Comparison of ENCODE assay signal across 8 cellular contexts in the genomic region with DNA sequence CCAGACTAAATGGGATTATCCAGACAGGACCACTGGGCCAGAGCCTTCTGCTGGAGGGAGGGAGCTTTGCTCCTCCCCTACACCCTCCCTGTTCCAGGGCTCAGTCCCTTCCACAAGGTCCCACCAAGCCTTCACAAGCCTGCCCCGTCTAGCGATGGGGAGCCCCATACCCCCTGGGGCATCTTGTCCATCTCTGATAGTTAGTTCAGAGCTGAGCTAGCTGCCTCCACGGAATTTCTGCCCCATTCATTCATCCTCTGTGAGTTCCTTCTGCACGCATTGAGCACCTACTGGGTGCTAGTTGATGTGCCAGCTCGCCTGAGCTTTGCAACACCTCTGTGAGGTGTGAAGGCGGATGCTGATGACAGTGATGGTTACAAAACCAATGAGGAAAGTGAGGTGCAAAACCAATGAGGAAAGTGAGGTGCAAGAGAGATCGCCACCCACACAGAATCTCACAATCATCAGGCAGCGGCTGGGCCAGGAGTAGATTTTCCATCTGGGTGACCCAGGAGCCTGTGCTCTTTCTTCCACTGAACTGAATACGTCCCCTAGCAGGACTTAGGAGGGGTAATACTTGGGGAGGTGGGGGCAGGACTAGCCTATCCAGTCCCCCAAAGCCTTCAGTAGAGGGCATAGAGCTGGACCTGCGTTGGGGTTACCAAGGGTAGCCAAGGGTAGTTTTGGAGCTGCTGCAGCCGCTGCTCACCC. TPM values are rescaled to one million over a fixed set of nuclear protein-coding genes. Genes with fewer than 3 reads are reported as not detected.
A peak's percentile ranks its signal among the peaks of the same experiment; 100 is the strongest.
DNase-seq lines count a peak whose midpoint lies in the region; ATAC-seq and TF ChIP-seq lines count a peak whose summit lies in the region.

No MANE protein-coding gene starts in this region.

- peak in 1 of 2 donors; percentile 62 for DNase-seq in activated naive CD4-positive, alpha-beta T cell treated with anti-CD3 and anti-CD28 coated beads, Interleukin-2, amount 50 U/mL, for 72 hours (ENCODE audit: low spot score in 2 of 2)
- DNase-seq in islet precursor cell (no peak), SIG-M5 treated with dmso at 0.1 percent for 504 hours (lab: John Stamatoyannopoulos, UW; ENCODE audit: unreplicated experiment) (no peak), DMS79 treated with DMSO at 0.1 percent for 48 hours (lab: John Stamatoyannopoulos, UW) (no peak)

- H3K9me3 ChIP-seq in KOPT-K1 (ENCODE audit: insufficient read depth, low read length, poor library complexity, severe bottlenecking): no peaks in the 10 kb centered on the region

- H3K4me1 Mint-ChIP-seq in stimulated activated memory B cell treated with anti-CD40 and anti-IgM and Interleukin-4, amounts not matched to agents 10 μg/mL and 1 μg/mL and 100 μg/mL, for 72 hours: peaks cover 55% of the 10 kb centered on the region

- H3K36me3 Mint-ChIP-seq in activated naive CD4-positive, alpha-beta T cell treated with anti-CD3 and anti-CD28 coated beads, Interleukin-2, amount 50 U/mL, for 72 hours: no peaks in the 10 kb centered on the region
- no peaks in the 10 kb centered on the region for H3K36me3 Mint-ChIP-seq in stimulated activated memory B cell treated with anti-CD40 and anti-IgM and Interleukin-4, amounts not matched to agents 10 μg/mL and 1 μg/mL and 100 μg/mL, for 72 hours

- H3K4me3 Mint-ChIP-seq in stimulated activated memory B cell treated with anti-CD40 and anti-IgM and Interleukin-4, amounts not matched to agents 10 μg/mL and 1 μg/mL and 100 μg/mL, for 72 hours: no peak overlapping the region

- H3K27me3 Mint-ChIP-seq in stimulated activated memory B cell treated with anti-CD40 and anti-IgM and Interleukin-4, amounts not matched to agents 10 μg/mL and 1 μg/mL and 100 μg/mL, for 72 hours: peaks cover 10% of the 10 kb centered on the region

- H3K27ac ChIP-seq in KOPT-K1 (ENCODE audit: low read depth, low read length, poor library complexity, severe bottlenecking) (peak overlapping the region; percentile 39), layer of hippocampus (ENCODE audit: low read depth, low read length) (peak overlapping the region; percentile 47)

- H3K27ac Mint-ChIP-seq in activated naive CD4-positive, alpha-beta T cell treated with anti-CD3 and anti-CD28 coated beads, Interleukin-2, amount 50 U/mL, for 72 hours: peak overlapping the region; percentile 0 to 31
- H3K27ac Mint-ChIP-seq in stimulated activated memory B cell treated with anti-CD40 and anti-IgM and Interleukin-4, amounts not matched to agents 10 μg/mL and 1 μg/mL and 100 μg/mL, for 72 hours: peak overlapping the region; percentile 74

- no peaks in the 10 kb centered on the region for H3K36me3 ChIP-seq in KOPT-K1 (ENCODE audit: insufficient read depth, low read length)

- no peaks in the 10 kb centered on the region for H3K27me3 ChIP-seq in layer of hippocampus (ENCODE audit: control insufficient read depth, insufficient read depth, low read length)

- peak; percentile 33 to 63 for ATAC-seq in activated naive CD4-positive, alpha-beta T cell treated with anti-CD3 and anti-CD28 coated beads, Interleukin-2, amount 50 U/mL, for 72 hours
- ATAC-seq in stimulated activated memory B cell treated with anti-CD40 and anti-IgM and Interleukin-4, amounts not matched to agents 10 μg/mL and 1 μg/mL and 100 μg/mL, for 72 hours: no peak
- ATAC-seq in GM18505 (IDR thresholded peaks at IDR 0.05; ENCODE audit: unreplicated experiment): no peak

- no peaks in the 10 kb centered on the region for H3K9me3 Mint-ChIP-seq in activated naive CD4-positive, alpha-beta T cell treated with anti-CD3 and anti-CD28 coated beads, Interleukin-2, amount 50 U/mL, for 72 hours
- no peaks in the 10 kb centered on the region for H3K9me3 Mint-ChIP-seq in stimulated activated memory B cell treated with anti-CD40 and anti-IgM and Interleukin-4, amounts not matched to agents 10 μg/mL and 1 μg/mL and 100 μg/mL, for 72 hours

- no peak for TF ChIP-seq POLR2A in GM18505 (IDR thresholded peaks at IDR 0.05; ENCODE audit: borderline replicate concordance, extremely low read depth, insufficient read depth, insufficient read length)

RNA-seq across cellular contexts. Expression of a gene that starts 21.5 kb away (rescaled TPM):
- total RNA-seq in activated naive CD4-positive, alpha-beta T cell treated with anti-CD3 and anti-CD28 coated beads, Interleukin-2, amount 50 U/mL, for 72 hours: 10 to 100 TPM; 25.0 to 43.8 TPM

Comparison
In these comparisons a context has a peak if more than half of its experiments do, and no peak if none do; other contexts are left out.
1. ATAC-seq: peak in activated naive CD4-positive, alpha-beta T cell treated with anti-CD3 and anti-CD28 coated beads, Interleukin-2, amount 50 U/mL, for 72 hours (2 of 2); none in stimulated activated memory B cell treated with anti-CD40 and anti-IgM and Interleukin-4, amounts not matched to agents 10 μg/mL and 1 μg/mL and 100 μg/mL, for 72 hours (single experiment) and GM18505 (single experiment).